Comparison of ENCODE assay signal across 23 cellular contexts in the genomic region with DNA sequence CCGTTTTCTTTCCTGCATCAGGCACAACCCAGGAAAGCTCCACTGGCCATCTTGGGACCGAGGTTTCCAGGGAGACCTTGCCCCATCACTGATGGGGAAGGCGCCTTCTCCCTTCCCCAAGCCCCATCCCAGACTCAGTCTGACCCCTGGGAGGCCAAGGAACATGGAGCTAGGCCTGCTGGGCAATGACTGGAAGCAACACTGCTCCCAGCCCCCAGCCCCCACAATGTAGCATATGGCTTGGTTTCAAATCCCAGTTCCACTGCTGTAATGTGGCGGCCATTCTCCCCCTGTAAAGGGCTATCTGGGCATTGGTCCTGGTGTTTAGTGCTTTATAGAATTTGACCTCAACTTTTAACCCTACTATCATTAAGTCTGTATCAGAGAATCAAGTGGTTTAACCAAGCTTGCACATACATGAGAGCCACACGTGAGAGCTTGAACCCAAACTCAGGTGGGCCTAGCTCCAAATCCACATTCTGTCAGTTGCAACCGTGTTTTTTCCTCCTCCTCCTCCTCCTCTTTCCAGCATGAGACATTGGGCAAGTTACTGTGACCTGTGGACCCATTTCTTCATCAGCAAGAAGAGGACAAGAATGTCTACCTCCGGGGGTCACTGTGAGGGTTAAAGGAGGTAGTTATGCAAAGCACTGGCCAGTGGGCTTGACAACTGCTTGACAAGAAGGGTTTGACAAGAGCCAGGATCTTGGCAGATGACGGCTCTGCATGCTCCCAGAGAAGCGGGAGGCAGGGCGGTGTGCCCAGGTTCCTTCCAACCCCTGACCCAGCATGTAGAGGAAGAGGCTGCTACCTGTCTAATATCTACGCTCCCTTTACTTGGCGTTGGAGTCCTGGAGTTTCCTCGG. TPM values are rescaled to one million over a fixed set of nuclear protein-coding genes. Genes with fewer than 3 reads are reported as not detected.
DNase-seq lines count a peak whose midpoint lies in the region; ATAC-seq and TF ChIP-seq lines count a peak whose summit lies in the region.
"Had no signal": no experiment of that assay in that cellular context is flagged by ENCODE, and none has a peak within 500 bp of the region (broad histone marks: within the 10 kb centered on the region; RNA-seq: fewer than 3 reads in every experiment).

No MANE protein-coding gene starts in this region.

- no peaks in the 10 kb centered on the region for H3K9me3 Mint-ChIP-seq in natural killer cell treated with Interleukin-12 subunit alpha and Interleukin-12 subunit beta and Interleukin-15 and Interleukin-18, amount 100 ng/mL, for 72 hours
- H3K9me3 Mint-ChIP-seq: IgD-negative memory B cell, nephron, WTC11 had no signal

- ATAC-seq in heart right ventricle (peak in 7 of 8 donors; percentile 8 to 67 (median 41)), GM19455 (IDR thresholded peaks at IDR 0.05; ENCODE audit: unreplicated experiment) (no peak)
- ATAC-seq in natural killer cell treated with Interleukin-12 subunit alpha and Interleukin-12 subunit beta and Interleukin-15 and Interleukin-18, amount 100 ng/mL, for 72 hours: no peak
- ATAC-seq: body of pancreas, HCT116, left lobe of liver, WTC11 had no signal

- 61 to 74% methylated on average over 13 of the region's 13 CpGs for WGBS in heart right ventricle, 2 donors
- WGBS in ovary, 3 donors: 82 to 94% (median 87%) methylated on average over 13 of the region's 13 CpGs

- no peaks in the 10 kb centered on the region for H3K27me3 Mint-ChIP-seq in natural killer cell treated with Interleukin-12 subunit alpha and Interleukin-12 subunit beta and Interleukin-15 and Interleukin-18, amount 100 ng/mL, for 72 hours
- H3K27me3 Mint-ChIP-seq: IgD-negative memory B cell had no signal

- no peak overlapping the region for H3K27ac Mint-ChIP-seq in natural killer cell treated with Interleukin-12 subunit alpha and Interleukin-12 subunit beta and Interleukin-15 and Interleukin-18, amount 100 ng/mL, for 72 hours
- H3K27ac Mint-ChIP-seq: IgD-negative memory B cell, nephron, WTC11 had no signal

- H3K9me3 ChIP-seq in Peyer's patch (no peaks in the 10 kb centered on the region), heart right ventricle (no peaks in the 10 kb centered on the region), ovary (no peaks in the 10 kb centered on the region)
- H3K9me3 ChIP-seq: body of pancreas had no signal

- no peaks in the 10 kb centered on the region for H3K36me3 Mint-ChIP-seq in natural killer cell treated with Interleukin-12 subunit alpha and Interleukin-12 subunit beta and Interleukin-15 and Interleukin-18, amount 100 ng/mL, for 72 hours

- intact Hi-C loops in heart right ventricle (cut with DNase I) (loop anchor here in 1 of 10 donors (5.0 kb wide), 1 partner anchor 80 kb away; no protein-coding TSS in a partner anchor), ovary (cut with DNase I) (no loop called here)

- H3K36me3 ChIP-seq in Peyer's patch: peaks cover 0 to 38% (median 0%) of the 10 kb centered on the region in 3 donors
- peaks cover 0 to 6% (median 0%) of the 10 kb centered on the region in 9 donors for H3K36me3 ChIP-seq in heart right ventricle
- no peaks in the 10 kb centered on the region for H3K36me3 ChIP-seq in ovary

- DNase-seq in D341Med (ENCODE audit: low spot score) (peak; percentile 21), Peyer's patch (peak in 2 of 3 donors; percentile 23 to 39), heart right ventricle (peak; percentile 55 to 57), ovary (peak in 3 of 5 donors; percentile 12 to 30 (median 13)), Ammon's horn (ENCODE audit: low spot score) (no peak)
- no peak for DNase-seq in natural killer cell treated with Interleukin-12 subunit alpha and Interleukin-12 subunit beta and Interleukin-15 and Interleukin-18, amount 100 ng/mL, for 72 hours (ENCODE audit: low spot score)
- DNase-seq: activated CD4-positive, alpha-beta T cell treated with anti-CD3 and anti-CD28 coated beads, Interleukin-2, amount 50 U/mL, for 4 hours; activated CD8-positive, alpha-beta memory T cell treated with anti-CD3 and anti-CD28 coated beads, Interleukin-2, amount 50 U/mL, for 4 hours; activated gamma-delta T cell; Calu3; effector CD8-positive, alpha-beta T cell; NCI-H1417; NCI-H2081; SHP77; T1000 had no signal

- TF ChIP-seq POLR2A in Peyer's patch (IDR thresholded peaks at IDR 0.05) (no peak), ovary (IDR thresholded peaks at IDR 0.05) (no peak)

- no peaks in the 10 kb centered on the region for H3K27me3 ChIP-seq in Peyer's patch
- no peaks in the 10 kb centered on the region for H3K27me3 ChIP-seq in heart right ventricle
- no peaks in the 10 kb centered on the region for H3K27me3 ChIP-seq in ovary
- H3K27me3 ChIP-seq: body of pancreas had no signal

- H3K27ac ChIP-seq in Peyer's patch (no peak overlapping the region), heart right ventricle (peak overlapping the region in 3 of 10 donors; percentile 15 to 52 (median 32)), ovary (no peak overlapping the region)
- H3K27ac ChIP-seq: body of pancreas, C4-2B had no signal

- no peak for TF ChIP-seq EP300 in ovary (IDR thresholded peaks at IDR 0.05)

- H3K4me1 ChIP-seq in Peyer's patch: no peaks in the 10 kb centered on the region
- H3K4me1 ChIP-seq in heart right ventricle: peaks cover 11 to 80% (median 39%) of the 10 kb centered on the region in 9 donors
- H3K4me1 ChIP-seq in ovary (ENCODE audit: insufficient read depth): peaks cover 3% of the 10 kb centered on the region

- TF ChIP-seq CTCF in Peyer's patch (IDR thresholded peaks at IDR 0.05) (no peak), heart right ventricle (IDR thresholded peaks at IDR 0.05) (no peak), ovary (IDR thresholded peaks at IDR 0.05) (no peak)

- H3K4me1 Mint-ChIP-seq in natural killer cell treated with Interleukin-12 subunit alpha and Interleukin-12 subunit beta and Interleukin-15 and Interleukin-18, amount 100 ng/mL, for 72 hours (ENCODE audit: low read depth in 2 of 2): peaks cover 0 to 3% of the 10 kb centered on the region in 2 donors

- H3K4me3 ChIP-seq in Peyer's patch: no peak overlapping the region
- H3K4me3 ChIP-seq in heart right ventricle: no peak overlapping the region
- no peak overlapping the region for H3K4me3 ChIP-seq in ovary
- H3K4me3 ChIP-seq: body of pancreas had no signal

- H3K4me3 Mint-ChIP-seq in natural killer cell treated with Interleukin-12 subunit alpha and Interleukin-12 subunit beta and Interleukin-15 and Interleukin-18, amount 100 ng/mL, for 72 hours: no peak overlapping the region
- H3K4me3 Mint-ChIP-seq: IgD-negative memory B cell, nephron, WTC11 had no signal

RNA-seq across cellular contexts. Expression of gene KLHL25, which starts 37.4 kb away (rescaled TPM):
- total RNA-seq in Peyer's patch: 10 to 100 TPM in 3 of 4 donors, 1 to 10 TPM in 1; 9.9 to 23.6 (median 17.2) TPM
- 1 to 10 TPM; 1.9 to 4.6 (median 3.2) TPM for total RNA-seq in heart right ventricle
- polyA plus RNA-seq in heart right ventricle: 1 to 10 TPM; 3.2 to 9.2 TPM
- 1 to 10 TPM; 5.3 to 9.6 (median 7.1) TPM for total RNA-seq in ovary
- 1 to 10 TPM in 1 of 2 donors, under 1 TPM in 1; 0.58 to 3.2 TPM for polyA plus RNA-seq in ovary
- 1 to 10 TPM; 4.7 to 8.5 TPM for total RNA-seq in natural killer cell treated with Interleukin-12 subunit alpha and Interleukin-12 subunit beta and Interleukin-15 and Interleukin-18, amount 100 ng/mL, for 72 hours

Comparison
In these comparisons a context has a peak if more than half of its experiments do, and no peak if none do; other contexts are left out.
1. DNase-seq: peak in D341Med (single experiment), Peyer's patch (2 of 3), heart right ventricle (2 of 2) and ovary (3 of 5); none in natural killer cell treated with Interleukin-12 subunit alpha and Interleukin-12 subunit beta and Interleukin-15 and Interleukin-18, amount 100 ng/mL, for 72 hours (single experiment) and Ammon's horn (single experiment).
2. ATAC-seq: peak in heart right ventricle (7 of 8); none in natural killer cell treated with Interleukin-12 subunit alpha and Interleukin-12 subunit beta and Interleukin-15 and Interleukin-18, amount 100 ng/mL, for 72 hours (0 of 2) and GM19455 (single experiment).